Comparison of ENCODE assay signal across 27 cellular contexts in the genomic region with DNA sequence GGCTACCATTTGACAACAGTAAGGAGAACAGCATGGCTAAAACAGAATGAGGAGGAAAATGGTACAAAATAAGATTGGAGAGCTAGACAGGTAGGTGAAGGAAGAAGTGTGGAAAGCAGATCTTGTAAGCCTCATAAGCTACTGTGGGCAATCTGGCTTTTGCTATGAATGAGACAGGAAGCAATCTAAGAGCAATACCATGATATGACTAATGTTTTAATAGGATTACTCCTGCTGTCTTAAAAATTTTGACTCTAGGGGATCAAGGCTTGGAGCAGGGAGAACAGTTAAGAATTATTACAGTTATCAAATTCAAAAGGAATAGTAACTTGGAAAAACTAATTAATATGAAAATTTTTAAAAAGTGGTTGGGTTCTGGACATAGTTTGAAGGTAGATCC.
A peak's percentile ranks its signal among the peaks of the same experiment; 100 is the strongest.
DNase-seq lines count a peak whose midpoint lies in the region; ATAC-seq, FAIRE-seq and TF ChIP-seq lines count a peak whose summit lies in the region.
"Had no signal": no experiment of that assay in that cellular context is flagged by ENCODE, and none has a peak within 500 bp of the region (broad histone marks: within the 10 kb centered on the region; RNA-seq: fewer than 3 reads in every experiment).

No MANE protein-coding gene starts in this region.

- POLR2A ChIA-PET in SK-N-SH (lab: Yijun Ruan, JAX): no interaction called here

- CTCF ChIA-PET in SK-N-SH (lab: Yijun Ruan, JAX): no interaction called here

- no peaks in the 10 kb centered on the region for H4K20me1 ChIP-seq in SK-N-SH (ENCODE audit: insufficient read depth)
- H4K20me1 ChIP-seq: BLaER1 had no signal

- no peak overlapping the region for H2BK12ac ChIP-seq in trophoblast cell (ENCODE audit: low read length)

- no peak overlapping the region for H4K12ac ChIP-seq in trophoblast cell (ENCODE audit: low read depth, low read length)

- no peak overlapping the region for H3K18ac ChIP-seq in trophoblast cell (ENCODE audit: low read length)

- no peak overlapping the region for H2AK5ac ChIP-seq in trophoblast cell (ENCODE audit: low read length)

- H3K9ac ChIP-seq in SK-N-SH: no peak overlapping the region
- H3K9ac ChIP-seq in trophoblast cell (ENCODE audit: low read length): no peak overlapping the region
- H3K9ac ChIP-seq: BLaER1 had no signal

- TF ChIP-seq CTCF in SK-N-SH (IDR thresholded peaks at IDR 0.05): no peak
- TF ChIP-seq CTCF in D721Med (IDR thresholded peaks at IDR 0.05; ENCODE audit: insufficient read depth, missing control alignments): no peak
- no peak for TF ChIP-seq CTCF in retinal pigment epithelial cell (conservative IDR thresholded peaks at IDR 0.05; ENCODE audit: low read depth, low read length)

- ATAC-seq in SK-N-SH treated with all-trans-retinoic acid at 6 μM for 48 hours (no peak), GM21423 (IDR thresholded peaks at IDR 0.05; ENCODE audit: unreplicated experiment) (no peak)
- ATAC-seq: A549 had no signal

- H3F3A ChIP-seq in SK-N-SH (replicated peaks; ENCODE audit: insufficient read depth): no peaks in the 10 kb centered on the region

- H3K27ac ChIP-seq in SK-N-SH (ENCODE audit: low read depth in 2 of 2, low read length in 1 of 2) (no peak overlapping the region), trophoblast cell (ENCODE audit: low read depth, low read length) (no peak overlapping the region)
- H3K27ac ChIP-seq: 22Rv1, A549, BLaER1 had no signal

- TF ChIP-seq EP300 in SK-N-SH (IDR thresholded peaks at IDR 0.05; ENCODE audit: borderline replicate concordance in 1 of 2, low read depth in 1 of 2, low read length in 1 of 2): no peak

- H3K36me3 ChIP-seq in SK-N-SH (replicated peaks in 1 of 2; ENCODE audit: control insufficient read depth in 1 of 2, insufficient read depth in 2 of 2, low read length in 1 of 2): no peaks in the 10 kb centered on the region
- no peaks in the 10 kb centered on the region for H3K36me3 ChIP-seq in trophoblast cell (ENCODE audit: control insufficient read depth in 1 of 2, insufficient read depth in 2 of 2, low read length in 2 of 2)
- H3K36me3 ChIP-seq: BE2C, BLaER1 had no signal

- no peak overlapping the region for H3K14ac ChIP-seq in trophoblast cell (ENCODE audit: low read length)

- no peak overlapping the region for H3K4ac ChIP-seq in trophoblast cell (ENCODE audit: low read depth, low read length)

- H3K9me2 ChIP-seq in SK-N-SH: no peaks in the 10 kb centered on the region

- H3K4me1 ChIP-seq in SK-N-SH (ENCODE audit: control insufficient read depth in 1 of 2, insufficient read depth in 2 of 2, low read depth in 1 of 2, low read length in 1 of 2) (no peaks in the 10 kb centered on the region; a peak in 1 of 4 replicates), trophoblast cell (ENCODE audit: control insufficient read depth in 1 of 2, insufficient read depth in 2 of 2, low read length in 2 of 2) (no peaks in the 10 kb centered on the region)
- H3K4me1 ChIP-seq: A549, BLaER1 had no signal

- peak; percentile 46 for FAIRE-seq in D721Med (lab: Jason Lieb, UNC)
- FAIRE-seq: A549, GM12891, GM19239 had no signal

- no peak overlapping the region for H2BK120ac ChIP-seq in trophoblast cell (ENCODE audit: insufficient read depth, low read length, poor library complexity)

- no peaks in the 10 kb centered on the region for H3K79me1 ChIP-seq in trophoblast cell (ENCODE audit: low read length)

- no peak overlapping the region for H2AFZ ChIP-seq in SK-N-SH (ENCODE audit: low read depth)
- no peak overlapping the region for H2AFZ ChIP-seq in trophoblast cell (ENCODE audit: insufficient read depth, low read length, poor library complexity)

- H3K79me2 ChIP-seq in SK-N-SH (ENCODE audit: insufficient read depth): no peaks in the 10 kb centered on the region
- H3K79me2 ChIP-seq in trophoblast cell (ENCODE audit: control insufficient read depth, insufficient read depth, low read length, poor library complexity): no peaks in the 10 kb centered on the region

- H3K23ac ChIP-seq in trophoblast cell (ENCODE audit: low read length): no peak overlapping the region

- H4K91ac ChIP-seq in trophoblast cell (ENCODE audit: low read depth, low read length): no peak overlapping the region

- no peak for TF ChIP-seq RAD21 in SK-N-SH (IDR thresholded peaks at IDR 0.05; ENCODE audit: low read length)

- no peaks in the 10 kb centered on the region for H3K27me3 ChIP-seq in SK-N-SH (ENCODE audit: insufficient read depth)
- no peaks in the 10 kb centered on the region for H3K27me3 ChIP-seq in trophoblast cell (ENCODE audit: insufficient read depth, low read length)
- H3K27me3 ChIP-seq: BE2C, BLaER1 had no signal

- H3K4me3 ChIP-seq in SK-N-SH (ENCODE audit: low read depth in 2 of 2, low read length in 1 of 2): no peak overlapping the region
- no peak overlapping the region for H3K4me3 ChIP-seq in retinal pigment epithelial cell (ENCODE audit: low read length)
- H3K4me3 ChIP-seq in trophoblast cell (ENCODE audit: low read depth, low read length): no peak overlapping the region
- H3K4me3 ChIP-seq: A549, BLaER1 had no signal

- H4K8ac ChIP-seq in trophoblast cell (ENCODE audit: low read depth, low read length): no peak overlapping the region

- H3K4me2 ChIP-seq in SK-N-SH (no peak overlapping the region), trophoblast cell (ENCODE audit: low read length) (no peak overlapping the region)
- H3K4me2 ChIP-seq: A549, BLaER1 had no signal

- no peak for DNase-seq in SK-N-SH
- no peak for DNase-seq in D721Med (ENCODE audit: insufficient read length, low spot score)
- DNase-seq in NCI-H82 treated with DMSO at 0.1 percent for 48 hours (lab: John Stamatoyannopoulos, UW; ENCODE audit: unreplicated experiment): peak; percentile 51
- peak; percentile 52 for DNase-seq in retinal pigment epithelial cell (ENCODE audit: low read depth)
- DNase-seq in trophoblast cell: no peak
- DNase-seq in anterior cingulate cortex (lab: John Stamatoyannopoulos, UW): no peak
- DNase-seq: ACHN; BE2C; C1 segment of cervical spinal cord; CD4-positive, alpha-beta memory T cell; CD4-positive, CD25-positive, alpha-beta regulatory T cell; CD8-positive, alpha-beta memory T cell; COR-L47; DMS 273 treated with DMSO at 0.1 percent for 48 hours; DMS153; DMS53; DMS79; DND-41; EL; GF-D8 had no signal

- H2BK5ac ChIP-seq in trophoblast cell (ENCODE audit: low read depth, low read length, poor library complexity): no peak overlapping the region

- H3K9me3 ChIP-seq in SK-N-SH (no peaks in the 10 kb centered on the region), trophoblast cell (ENCODE audit: insufficient read depth, low read depth, low read length) (no peaks in the 10 kb centered on the region)
- H3K9me3 ChIP-seq: A549, BE2C, BLaER1 had no signal

TF ChIP-seq in SK-N-SH treated with all-trans-retinoic acid at 6 μM for 48 hours, 23 proteins besides CTCF, POLR2A, EP300 and RAD21:
- TF ChIP-seq ISL1 (CRISPR knock-in tag; IDR thresholded peaks at IDR 0.05) (peak; percentile 26; the same call in 1 of the 2 replicates), BACH2 (CRISPR knock-in tag; IDR thresholded peaks at IDR 0.05; ENCODE audit: borderline replicate concordance) (no peak)

TF ChIP-seq in SK-N-SH, 30 proteins besides CTCF, POLR2A, EP300 and RAD21 (continues in another document):
- TF ChIP-seq MEF2A (IDR thresholded peaks at IDR 0.05; ENCODE audit: borderline replicate concordance, low read depth) (no peak), GABPA (IDR thresholded peaks at IDR 0.05; ENCODE audit: low read depth) (no peak), EZH2phosphoT487 (IDR thresholded peaks at IDR 0.05; ENCODE audit: borderline replicate concordance, low read depth) (no peak), TCF12 (IDR thresholded peaks at IDR 0.05) (no peak), FOXJ3 (CRISPR knock-in tag; IDR thresholded peaks at IDR 0.05) (no peak), RFX5 (IDR thresholded peaks at IDR 0.05; ENCODE audit: low read length) (no peak), TEAD4 (IDR thresholded peaks at IDR 0.05; ENCODE audit: borderline replicate concordance, insufficient read depth) (no peak)
- TF ChIP-seq, protein P1, sequence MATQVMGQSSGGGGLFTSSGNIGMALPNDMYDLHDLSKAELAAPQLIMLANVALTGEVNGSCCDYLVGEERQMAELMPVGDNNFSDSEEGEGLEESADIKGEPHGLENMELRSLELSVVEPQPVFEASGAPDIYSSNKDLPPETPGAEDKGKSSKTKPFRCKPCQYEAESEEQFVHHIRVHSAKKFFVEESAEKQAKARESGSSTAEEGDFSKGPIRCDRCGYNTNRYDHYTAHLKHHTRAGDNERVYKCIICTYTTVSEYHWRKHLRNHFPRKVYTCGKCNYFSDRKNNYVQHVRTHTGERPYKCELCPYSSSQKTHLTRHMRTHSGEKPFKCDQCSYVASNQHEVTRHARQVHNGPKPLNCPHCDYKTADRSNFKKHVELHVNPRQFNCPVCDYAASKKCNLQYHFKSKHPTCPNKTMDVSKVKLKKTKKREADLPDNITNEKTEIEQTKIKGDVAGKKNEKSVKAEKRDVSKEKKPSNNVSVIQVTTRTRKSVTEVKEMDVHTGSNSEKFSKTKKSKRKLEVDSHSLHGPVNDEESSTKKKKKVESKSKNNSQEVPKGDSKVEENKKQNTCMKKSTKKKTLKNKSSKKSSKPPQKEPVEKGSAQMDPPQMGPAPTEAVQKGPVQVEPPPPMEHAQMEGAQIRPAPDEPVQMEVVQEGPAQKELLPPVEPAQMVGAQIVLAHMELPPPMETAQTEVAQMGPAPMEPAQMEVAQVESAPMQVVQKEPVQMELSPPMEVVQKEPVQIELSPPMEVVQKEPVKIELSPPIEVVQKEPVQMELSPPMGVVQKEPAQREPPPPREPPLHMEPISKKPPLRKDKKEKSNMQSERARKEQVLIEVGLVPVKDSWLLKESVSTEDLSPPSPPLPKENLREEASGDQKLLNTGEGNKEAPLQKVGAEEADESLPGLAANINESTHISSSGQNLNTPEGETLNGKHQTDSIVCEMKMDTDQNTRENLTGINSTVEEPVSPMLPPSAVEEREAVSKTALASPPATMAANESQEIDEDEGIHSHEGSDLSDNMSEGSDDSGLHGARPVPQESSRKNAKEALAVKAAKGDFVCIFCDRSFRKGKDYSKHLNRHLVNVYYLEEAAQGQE (IDR thresholded peaks at IDR 0.05; ENCODE audit: low read depth, low read length): no peak
- TF ChIP-seq, protein P2, sequence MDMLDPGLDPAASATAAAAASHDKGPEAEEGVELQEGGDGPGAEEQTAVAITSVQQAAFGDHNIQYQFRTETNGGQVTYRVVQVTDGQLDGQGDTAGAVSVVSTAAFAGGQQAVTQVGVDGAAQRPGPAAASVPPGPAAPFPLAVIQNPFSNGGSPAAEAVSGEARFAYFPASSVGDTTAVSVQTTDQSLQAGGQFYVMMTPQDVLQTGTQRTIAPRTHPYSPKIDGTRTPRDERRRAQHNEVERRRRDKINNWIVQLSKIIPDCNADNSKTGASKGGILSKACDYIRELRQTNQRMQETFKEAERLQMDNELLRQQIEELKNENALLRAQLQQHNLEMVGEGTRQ (IDR thresholded peaks at IDR 0.05; ENCODE audit: borderline replicate concordance, low read depth, low read length): no peak

Comparison
In these comparisons a context has a peak if more than half of its experiments do, and no peak if none do; other contexts are left out.
1. DNase-seq: peak in NCI-H82 treated with DMSO at 0.1 percent for 48 hours (single experiment) and retinal pigment epithelial cell (single experiment); none in SK-N-SH (single experiment), D721Med (single experiment), trophoblast cell (0 of 2) and anterior cingulate cortex (0 of 58).